Comparison of ENCODE assay signal across 19 cellular contexts in the genomic region with DNA sequence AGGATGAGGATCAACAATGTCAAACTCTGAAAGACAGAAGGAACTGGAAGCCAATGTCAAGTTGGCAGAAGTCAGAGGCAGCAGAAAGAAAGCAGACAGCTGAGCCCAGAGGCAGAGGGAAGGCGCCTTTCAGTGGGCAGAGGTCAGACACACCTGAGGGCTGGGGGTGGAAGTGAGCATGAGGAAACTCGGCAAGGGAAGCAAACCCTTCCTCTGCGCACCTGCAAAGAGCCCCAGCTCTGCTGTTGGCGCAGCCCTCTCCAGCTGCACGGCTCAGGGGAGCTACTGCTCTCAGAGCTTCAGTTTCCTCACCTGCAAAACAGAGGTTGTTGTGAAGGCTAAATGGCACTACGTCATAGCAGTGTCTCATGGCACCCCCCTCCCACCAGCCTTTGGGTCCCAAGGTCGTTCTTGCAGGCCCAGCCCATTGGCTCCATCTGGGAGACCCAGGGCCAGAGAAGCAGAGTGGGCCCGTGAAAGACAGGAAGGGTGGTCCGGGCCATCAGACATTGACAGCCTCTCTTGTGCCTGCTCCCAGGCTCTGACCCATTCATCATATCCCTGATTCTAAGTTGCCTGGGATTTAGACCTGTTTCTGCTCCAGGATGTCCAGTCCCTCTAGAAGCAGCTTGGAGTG. TPM values are rescaled to one million over a fixed set of nuclear protein-coding genes. Genes with fewer than 3 reads are reported as not detected.
DNase-seq lines count a peak whose midpoint lies in the region; ATAC-seq and TF ChIP-seq lines count a peak whose summit lies in the region.
"Had no signal": no experiment of that assay in that cellular context is flagged by ENCODE, and none has a peak within 500 bp of the region (broad histone marks: within the 10 kb centered on the region; RNA-seq: fewer than 3 reads in every experiment).

No MANE protein-coding gene starts in this region.

- H3K27ac ChIP-seq in GM23338 (ENCODE audit: low read depth), result no peak overlapping the region
- no peak overlapping the region for H3K27ac ChIP-seq in MM.1S (ENCODE audit: low read length)
- H3K27ac ChIP-seq in RWPE2 (ENCODE audit: poor library complexity, severe bottlenecking), result no peak overlapping the region
- H3K27ac ChIP-seq: HL-60 had no signal

- H3K27me3 ChIP-seq in GM23338 (ENCODE audit: insufficient read depth) (no peaks in the 10 kb centered on the region), MM.1S (replicated peaks; ENCODE audit: insufficient read depth, low read length) (peaks cover 16% of the 10 kb centered on the region; the same call in 1 of the 2 replicates), RWPE2 (ENCODE audit: insufficient read depth, poor library complexity, severe bottlenecking) (no peaks in the 10 kb centered on the region)
- H3K27me3 ChIP-seq: BE2C had no signal

- H3K36me3 Mint-ChIP-seq in GM23338 (ENCODE audit: low read depth), result no peaks in the 10 kb centered on the region

- H3K36me3 ChIP-seq in GM23338 (ENCODE audit: insufficient read depth) (no peaks in the 10 kb centered on the region), MM.1S (replicated peaks; ENCODE audit: insufficient read depth, low read length) (no peaks in the 10 kb centered on the region), RWPE2 (ENCODE audit: low read depth) (no peaks in the 10 kb centered on the region)
- H3K36me3 ChIP-seq: BE2C had no signal

- no peak overlapping the region; the same call in 2 of the 3 replicates for H3K4me3 Mint-ChIP-seq in GM23338
- H3K4me3 Mint-ChIP-seq: CD4-positive, alpha-beta T cell; HFFc6 had no signal

- H3K4me1 ChIP-seq in GM23338 (ENCODE audit: insufficient read depth) (no peaks in the 10 kb centered on the region; the same call in 1 of the 2 replicates), MM.1S (ENCODE audit: low read length) (no peaks in the 10 kb centered on the region), RWPE2 (ENCODE audit: insufficient read depth, poor library complexity, severe bottlenecking) (no peaks in the 10 kb centered on the region)
- H3K4me1 ChIP-seq: BE2C, Caco-2 had no signal

- H3K4me3 ChIP-seq in GM23338 (no peak overlapping the region), MM.1S (ENCODE audit: low read length) (no peak overlapping the region), RWPE2 (ENCODE audit: severe bottlenecking) (no peak overlapping the region)

- H3K79me2 ChIP-seq in GM23338 (replicated peaks; ENCODE audit: insufficient read depth), result no peaks in the 10 kb centered on the region
- no peaks in the 10 kb centered on the region for H3K79me2 ChIP-seq in MM.1S (ENCODE audit: low read length)

- peaks cover 15% of the 10 kb centered on the region for H3K4me1 Mint-ChIP-seq in GM23338

- H3F3A ChIP-seq in GM23338 (replicated peaks; ENCODE audit: low read depth) (no peaks in the 10 kb centered on the region), MM.1S (ENCODE audit: insufficient read depth, low read length) (no peaks in the 10 kb centered on the region)

- no peak overlapping the region for H3K27ac Mint-ChIP-seq in GM23338
- H3K27ac Mint-ChIP-seq: CD4-positive, alpha-beta T cell; HFFc6 had no signal

- DNase-seq in GM23338 (ENCODE audit: low spot score), result no peak
- peak; percentile 59 for DNase-seq in MM.1S
- DNase-seq in RWPE2 (ENCODE audit: low spot score), result peak; percentile 27
- peak; percentile 64 for DNase-seq in mesenteric fat pad (ENCODE audit: low spot score)
- no peak for DNase-seq in SW480 (ENCODE audit: low spot score)
- DNase-seq in NCI-H226, result no peak
- DNase-seq: ACHN; BE2C; C1 segment of cervical spinal cord; Caco-2; CD4-positive, alpha-beta T cell; GOT3; H7; HFFc6; IMR-90 had no signal

- no peak overlapping the region for H3K4me2 ChIP-seq in GM23338
- no peak overlapping the region for H3K4me2 ChIP-seq in MM.1S (ENCODE audit: low read depth, low read length)

- H3K9ac ChIP-seq in MM.1S (ENCODE audit: low read length), result no peak overlapping the region

- TF ChIP-seq CTCF in GM23338 (conservative IDR thresholded peaks at IDR 0.05; ENCODE audit: low read depth in 2 of 2), result no peak
- TF ChIP-seq CTCF in MM.1S (IDR thresholded peaks at IDR 0.05; ENCODE audit: low read length), result no peak
- TF ChIP-seq CTCF in RWPE2 (IDR thresholded peaks at IDR 0.05; ENCODE audit: poor library complexity, severe bottlenecking), result no peak

- no peaks in the 10 kb centered on the region for H3K9me2 ChIP-seq in GM23338 (ENCODE audit: insufficient read depth)
- no peaks in the 10 kb centered on the region for H3K9me2 ChIP-seq in MM.1S (replicated peaks; ENCODE audit: insufficient read depth, low read length)

- ATAC-seq in GM23338, result no peak
- no peak for ATAC-seq in RWPE2 (ENCODE audit: low read depth)
- no peak for ATAC-seq in GM19395 (IDR thresholded peaks at IDR 0.05; ENCODE audit: unreplicated experiment)
- ATAC-seq: HCT116 had no signal

- H3K27me3 Mint-ChIP-seq in GM23338 (ENCODE audit: insufficient read depth, low read depth, poor library complexity), result peaks cover 5% of the 10 kb centered on the region

- no peaks in the 10 kb centered on the region for H3K9me3 Mint-ChIP-seq in GM23338
- H3K9me3 Mint-ChIP-seq: CD4-positive, alpha-beta T cell; HFFc6 had no signal

- H3K9me3 ChIP-seq in MM.1S (replicated peaks; ENCODE audit: insufficient read depth, low read length), result no peaks in the 10 kb centered on the region
- H3K9me3 ChIP-seq in RWPE2 (ENCODE audit: severe bottlenecking), result no peaks in the 10 kb centered on the region
- H3K9me3 ChIP-seq: BE2C, Caco-2 had no signal

- H2AFZ ChIP-seq in GM23338 (peak overlapping the region; percentile 59; the same call in 1 of the 2 replicates), MM.1S (ENCODE audit: low read length) (no peak overlapping the region)

- H4K20me1 ChIP-seq in GM23338 (replicated peaks; ENCODE audit: insufficient read depth) (no peaks in the 10 kb centered on the region), MM.1S (ENCODE audit: insufficient read depth, low read length) (no peaks in the 10 kb centered on the region)

TF ChIP-seq in GM23338, 12 proteins besides CTCF, POLR2A, EP300 and RAD21 (continues in another document):
- TF ChIP-seq JUNB (IDR thresholded peaks at IDR 0.05; ENCODE audit: unreplicated experiment) (no peak), STAT1 (IDR thresholded peaks at IDR 0.05; ENCODE audit: unreplicated experiment) (no peak), ZNF331 (CRISPR knock-in tag; IDR thresholded peaks at IDR 0.05; ENCODE audit: low read depth) (no peak), NANOG (IDR thresholded peaks at IDR 0.05; ENCODE audit: borderline replicate concordance) (no peak), ZNF114 (CRISPR knock-in tag; IDR thresholded peaks at IDR 0.05) (no peak)
- TF ChIP-seq, protein P1, sequence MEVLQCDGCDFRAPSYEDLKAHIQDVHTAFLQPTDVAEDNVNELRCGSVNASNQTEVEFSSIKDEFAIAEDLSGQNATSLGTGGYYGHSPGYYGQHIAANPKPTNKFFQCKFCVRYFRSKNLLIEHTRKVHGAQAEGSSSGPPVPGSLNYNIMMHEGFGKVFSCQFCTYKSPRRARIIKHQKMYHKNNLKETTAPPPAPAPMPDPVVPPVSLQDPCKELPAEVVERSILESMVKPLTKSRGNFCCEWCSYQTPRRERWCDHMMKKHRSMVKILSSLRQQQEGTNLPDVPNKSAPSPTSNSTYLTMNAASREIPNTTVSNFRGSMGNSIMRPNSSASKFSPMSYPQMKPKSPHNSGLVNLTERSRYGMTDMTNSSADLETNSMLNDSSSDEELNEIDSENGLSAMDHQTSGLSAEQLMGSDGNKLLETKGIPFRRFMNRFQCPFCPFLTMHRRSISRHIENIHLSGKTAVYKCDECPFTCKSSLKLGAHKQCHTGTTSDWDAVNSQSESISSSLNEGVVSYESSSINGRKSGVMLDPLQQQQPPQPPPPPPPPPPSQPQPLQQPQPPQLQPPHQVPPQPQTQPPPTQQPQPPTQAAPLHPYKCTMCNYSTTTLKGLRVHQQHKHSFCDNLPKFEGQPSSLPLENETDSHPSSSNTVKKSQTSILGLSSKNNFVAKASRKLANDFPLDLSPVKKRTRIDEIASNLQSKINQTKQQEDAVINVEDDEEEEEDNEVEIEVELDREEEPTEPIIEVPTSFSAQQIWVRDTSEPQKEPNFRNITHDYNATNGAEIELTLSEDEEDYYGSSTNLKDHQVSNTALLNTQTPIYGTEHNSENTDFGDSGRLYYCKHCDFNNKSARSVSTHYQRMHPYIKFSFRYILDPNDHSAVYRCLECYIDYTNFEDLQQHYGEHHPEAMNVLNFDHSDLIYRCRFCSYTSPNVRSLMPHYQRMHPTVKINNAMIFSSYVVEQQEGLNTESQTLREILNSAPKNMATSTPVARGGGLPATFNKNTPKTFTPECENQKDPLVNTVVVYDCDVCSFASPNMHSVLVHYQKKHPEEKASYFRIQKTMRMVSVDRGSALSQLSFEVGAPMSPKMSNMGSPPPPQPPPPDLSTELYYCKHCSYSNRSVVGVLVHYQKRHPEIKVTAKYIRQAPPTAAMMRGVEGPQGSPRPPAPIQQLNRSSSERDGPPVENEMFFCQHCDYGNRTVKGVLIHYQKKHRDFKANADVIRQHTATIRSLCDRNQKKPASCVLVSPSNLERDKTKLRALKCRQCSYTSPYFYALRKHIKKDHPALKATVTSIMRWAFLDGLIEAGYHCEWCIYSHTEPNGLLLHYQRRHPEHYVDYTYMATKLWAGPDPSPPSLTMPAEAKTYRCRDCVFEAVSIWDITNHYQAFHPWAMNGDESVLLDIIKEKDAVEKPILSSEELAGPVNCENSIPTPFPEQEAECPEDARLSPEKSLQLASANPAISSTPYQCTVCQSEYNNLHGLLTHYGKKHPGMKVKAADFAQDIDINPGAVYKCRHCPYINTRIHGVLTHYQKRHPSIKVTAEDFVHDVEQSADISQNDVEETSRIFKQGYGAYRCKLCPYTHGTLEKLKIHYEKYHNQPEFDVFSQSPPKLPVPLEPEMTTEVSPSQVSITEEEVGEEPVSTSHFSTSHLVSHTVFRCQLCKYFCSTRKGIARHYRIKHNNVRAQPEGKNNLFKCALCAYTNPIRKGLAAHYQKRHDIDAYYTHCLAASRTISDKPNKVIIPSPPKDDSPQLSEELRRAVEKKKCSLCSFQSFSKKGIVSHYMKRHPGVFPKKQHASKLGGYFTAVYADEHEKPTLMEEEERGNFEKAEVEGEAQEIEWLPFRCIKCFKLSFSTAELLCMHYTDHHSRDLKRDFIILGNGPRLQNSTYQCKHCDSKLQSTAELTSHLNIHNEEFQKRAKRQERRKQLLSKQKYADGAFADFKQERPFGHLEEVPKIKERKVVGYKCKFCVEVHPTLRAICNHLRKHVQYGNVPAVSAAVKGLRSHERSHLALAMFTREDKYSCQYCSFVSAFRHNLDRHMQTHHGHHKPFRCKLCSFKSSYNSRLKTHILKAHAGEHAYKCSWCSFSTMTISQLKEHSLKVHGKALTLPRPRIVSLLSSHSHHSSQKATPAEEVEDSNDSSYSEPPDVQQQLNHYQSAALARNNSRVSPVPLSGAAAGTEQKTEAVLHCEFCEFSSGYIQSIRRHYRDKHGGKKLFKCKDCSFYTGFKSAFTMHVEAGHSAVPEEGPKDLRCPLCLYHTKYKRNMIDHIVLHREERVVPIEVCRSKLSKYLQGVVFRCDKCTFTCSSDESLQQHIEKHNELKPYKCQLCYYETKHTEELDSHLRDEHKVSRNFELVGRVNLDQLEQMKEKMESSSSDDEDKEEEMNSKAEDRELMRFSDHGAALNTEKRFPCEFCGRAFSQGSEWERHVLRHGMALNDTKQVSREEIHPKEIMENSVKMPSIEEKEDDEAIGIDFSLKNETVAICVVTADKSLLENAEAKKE (CRISPR knock-in tag; IDR thresholded peaks at IDR 0.05), result no peak

RNA-seq across cellular contexts. Expression of gene SLC6A11, which starts 53.3 kb away (rescaled TPM):
- total RNA-seq in GM23338 (2014; rRNA removed; shearing (Covaris generic)), result 1.1 and 1.2 TPM in 2 replicates
- 0.47 and 0.64 TPM in 2 replicates for polyA plus RNA-seq in GM23338 (2016; fragmentation: Nextera tagmentation; extraction: Ambion mirVana)
- total RNA-seq in mesenteric fat pad, result not detected
- total RNA-seq: Caco-2; CD4-positive, alpha-beta T cell; HT1080; IMR-90 had no signal
- polyA plus RNA-seq: IMR-90 had no signal

Comparison
In these comparisons a context has a peak if more than half of its experiments do, and no peak if none do; other contexts are left out.
1. DNase-seq: peak in MM.1S (single experiment), RWPE2 (single experiment) and mesenteric fat pad (single experiment); none in GM23338 (single experiment), SW480 (single experiment) and NCI-H226 (single experiment).